Comparison of ENCODE assay signal across 8 cellular contexts in the genomic region with DNA sequence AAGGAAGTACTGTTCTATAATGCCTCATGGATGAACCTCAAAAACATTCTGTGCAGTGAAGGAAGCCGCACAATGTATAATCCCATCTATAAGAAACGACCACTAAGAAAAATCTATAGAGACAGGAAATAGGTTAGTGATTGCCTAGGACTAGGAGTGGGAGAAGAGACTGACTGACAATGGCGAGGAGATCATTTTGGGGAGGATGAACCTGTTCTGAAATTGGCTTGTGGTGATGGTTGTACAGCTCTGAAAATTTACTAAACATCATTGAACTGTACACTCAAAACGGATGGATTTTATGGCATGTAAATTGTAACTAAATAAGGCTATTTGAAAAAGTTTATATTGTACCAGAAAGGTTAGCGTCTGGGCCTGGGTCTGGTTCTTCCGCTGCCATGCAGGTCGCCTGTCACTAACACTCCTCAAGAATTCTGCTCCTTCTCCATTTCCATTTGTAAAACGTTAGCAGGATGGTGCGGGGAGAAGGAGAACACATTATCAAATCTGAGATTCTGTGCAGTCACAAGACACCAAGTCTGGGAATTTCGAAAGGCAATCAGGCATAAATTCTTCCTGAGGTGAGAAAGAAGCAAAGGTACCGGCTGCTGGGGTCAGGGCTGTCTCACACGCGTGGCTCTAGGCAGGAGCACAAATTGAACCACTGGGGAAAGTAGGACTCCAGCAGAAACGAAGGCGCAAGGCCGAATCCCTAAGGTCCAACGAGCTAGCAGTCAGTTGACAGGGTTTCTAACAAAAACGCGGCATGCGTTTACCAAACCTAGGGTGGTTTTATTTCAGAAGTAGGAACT. TPM values are rescaled to one million over a fixed set of nuclear protein-coding genes. Genes with fewer than 3 reads are reported as not detected.
DNase-seq lines count a peak whose midpoint lies in the region; ATAC-seq and TF ChIP-seq lines count a peak whose summit lies in the region.

No MANE protein-coding gene starts in this region.

- no peaks in the 10 kb centered on the region for H3K36me3 ChIP-seq in stomach smooth muscle (ENCODE audit: control insufficient read depth in 2 of 2, insufficient read depth in 2 of 2, low read length in 2 of 2)

- TF ChIP-seq CTCF in WTC11 (IDR thresholded peaks at IDR 0.05) = no peak

- H3K27me3 Mint-ChIP-seq in activated CD8-positive, alpha-beta memory T cell treated with anti-CD3 and anti-CD28 coated beads, Interleukin-2, amount 10 ng/mL, durations not matched to agents 7 days and 5 days = peaks cover 69% of the 10 kb centered on the region
- peaks cover 52% of the 10 kb centered on the region for H3K27me3 Mint-ChIP-seq in WTC11 (ENCODE audit: low read depth)

- peaks cover 18 to 36% of the 10 kb centered on the region in 2 donors for H3K27me3 ChIP-seq in stomach smooth muscle (ENCODE audit: control insufficient read depth in 1 of 2, insufficient read depth in 2 of 2, low read length in 2 of 2)

- no peaks in the 10 kb centered on the region for H3K9me3 ChIP-seq in stomach smooth muscle (ENCODE audit: control insufficient read depth in 2 of 2, low read length in 2 of 2)

- peaks cover 10% of the 10 kb centered on the region for H3K4me1 ChIP-seq in stomach smooth muscle (ENCODE audit: control insufficient read depth, insufficient read depth, low read length)

- DNase-seq in activated CD8-positive, alpha-beta memory T cell treated with anti-CD3 and anti-CD28 coated beads, Interleukin-2, amount 10 ng/mL, durations not matched to agents 7 days and 5 days = no peak
- no peak for DNase-seq in activated CD8-positive, alpha-beta memory T cell treated with anti-CD3 and anti-CD28 coated beads, Interleukin-2, amount 50 U/mL, for 48 hours
- no peak for DNase-seq in WTC11 (ENCODE audit: low spot score)
- DNase-seq in iPS-NIHi7 (ENCODE audit: extremely low spot score) = peak; percentile 13
- no peak for DNase-seq in stimulated activated naive CD4-positive, alpha-beta T cell (lab: John Stamatoyannopoulos, UW)
- no peak for DNase-seq in cerebellum (ENCODE audit: low spot score)
- DNase-seq in NCI-H1417 treated with DMSO at 0.1 percent for 48 hours (lab: John Stamatoyannopoulos, UW) = no peak

- H3K4me3 ChIP-seq in stomach smooth muscle (ENCODE audit: low read length in 2 of 2) = peak overlapping the region; percentile 65 to 76

- H3K9ac ChIP-seq in stomach smooth muscle (ENCODE audit: low read length in 2 of 2) = no peak overlapping the region

- no peak overlapping the region for H3K27ac Mint-ChIP-seq in activated CD8-positive, alpha-beta memory T cell treated with anti-CD3 and anti-CD28 coated beads, Interleukin-2, amount 10 ng/mL, durations not matched to agents 7 days and 5 days
- H3K27ac Mint-ChIP-seq in WTC11 = no peak overlapping the region

- no peak overlapping the region for H3K27ac ChIP-seq in stomach smooth muscle (ENCODE audit: low read length)

- ATAC-seq in activated CD8-positive, alpha-beta memory T cell treated with anti-CD3 and anti-CD28 coated beads, Interleukin-2, amount 10 ng/mL, durations not matched to agents 7 days and 5 days = no peak
- no peak for ATAC-seq in WTC11

- no peaks in the 10 kb centered on the region for H3K9me3 Mint-ChIP-seq in activated CD8-positive, alpha-beta memory T cell treated with anti-CD3 and anti-CD28 coated beads, Interleukin-2, amount 10 ng/mL, durations not matched to agents 7 days and 5 days (ENCODE audit: low read depth)
- H3K9me3 Mint-ChIP-seq in WTC11 = no peaks in the 10 kb centered on the region

- peak overlapping the region; percentile 20 for H3K4me3 Mint-ChIP-seq in activated CD8-positive, alpha-beta memory T cell treated with anti-CD3 and anti-CD28 coated beads, Interleukin-2, amount 10 ng/mL, durations not matched to agents 7 days and 5 days
- H3K4me3 Mint-ChIP-seq in WTC11 = peak overlapping the region; percentile 59

- CTCF ChIA-PET in activated CD8-positive, alpha-beta memory T cell treated with anti-CD3 and anti-CD28 coated beads, Interleukin-2, amount 10 ng/mL, durations not matched to agents 7 days and 5 days (lab: Charles Lee) = interaction anchor here (0.9 to 1.3 kb wide), 4 partner anchors 8 to 335 kb away, joined by 3 to 4 read pairs (median 4); a partner anchor contains a TSS
- CTCF ChIA-PET in WTC11 (lab: Charles Lee) = interaction anchor here (0.6 kb wide), 1 partner anchor 37 kb away, joined by 3 read pairs; no protein-coding TSS in a partner anchor

- POLR2A ChIA-PET in WTC11 (lab: Charles Lee) = interaction anchor here (0.6 kb wide), 1 partner anchor 43 kb away, joined by 3 read pairs; no protein-coding TSS in a partner anchor

- peaks cover 14% of the 10 kb centered on the region for H3K4me1 Mint-ChIP-seq in activated CD8-positive, alpha-beta memory T cell treated with anti-CD3 and anti-CD28 coated beads, Interleukin-2, amount 10 ng/mL, durations not matched to agents 7 days and 5 days
- peaks cover 38% of the 10 kb centered on the region for H3K4me1 Mint-ChIP-seq in WTC11

- peaks cover 1% of the 10 kb centered on the region for H3K36me3 Mint-ChIP-seq in activated CD8-positive, alpha-beta memory T cell treated with anti-CD3 and anti-CD28 coated beads, Interleukin-2, amount 10 ng/mL, durations not matched to agents 7 days and 5 days
- no peaks in the 10 kb centered on the region for H3K36me3 Mint-ChIP-seq in WTC11

TF ChIP-seq in WTC11, 78 proteins besides CTCF, POLR2A, EP300 and RAD21:
- TF ChIP-seq, protein P1, sequence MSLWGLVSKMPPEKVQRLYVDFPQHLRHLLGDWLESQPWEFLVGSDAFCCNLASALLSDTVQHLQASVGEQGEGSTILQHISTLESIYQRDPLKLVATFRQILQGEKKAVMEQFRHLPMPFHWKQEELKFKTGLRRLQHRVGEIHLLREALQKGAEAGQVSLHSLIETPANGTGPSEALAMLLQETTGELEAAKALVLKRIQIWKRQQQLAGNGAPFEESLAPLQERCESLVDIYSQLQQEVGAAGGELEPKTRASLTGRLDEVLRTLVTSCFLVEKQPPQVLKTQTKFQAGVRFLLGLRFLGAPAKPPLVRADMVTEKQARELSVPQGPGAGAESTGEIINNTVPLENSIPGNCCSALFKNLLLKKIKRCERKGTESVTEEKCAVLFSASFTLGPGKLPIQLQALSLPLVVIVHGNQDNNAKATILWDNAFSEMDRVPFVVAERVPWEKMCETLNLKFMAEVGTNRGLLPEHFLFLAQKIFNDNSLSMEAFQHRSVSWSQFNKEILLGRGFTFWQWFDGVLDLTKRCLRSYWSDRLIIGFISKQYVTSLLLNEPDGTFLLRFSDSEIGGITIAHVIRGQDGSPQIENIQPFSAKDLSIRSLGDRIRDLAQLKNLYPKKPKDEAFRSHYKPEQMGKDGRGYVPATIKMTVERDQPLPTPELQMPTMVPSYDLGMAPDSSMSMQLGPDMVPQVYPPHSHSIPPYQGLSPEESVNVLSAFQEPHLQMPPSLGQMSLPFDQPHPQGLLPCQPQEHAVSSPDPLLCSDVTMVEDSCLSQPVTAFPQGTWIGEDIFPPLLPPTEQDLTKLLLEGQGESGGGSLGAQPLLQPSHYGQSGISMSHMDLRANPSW (CRISPR knock-in tag; conservative IDR thresholded peaks at IDR 0.05; ENCODE audit: low read depth) = no peak
- TF ChIP-seq, protein P2, sequence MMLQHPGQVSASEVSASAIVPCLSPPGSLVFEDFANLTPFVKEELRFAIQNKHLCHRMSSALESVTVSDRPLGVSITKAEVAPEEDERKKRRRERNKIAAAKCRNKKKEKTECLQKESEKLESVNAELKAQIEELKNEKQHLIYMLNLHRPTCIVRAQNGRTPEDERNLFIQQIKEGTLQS (CRISPR knock-in tag; conservative IDR thresholded peaks at IDR 0.05) = no peak
- no peak for TF ChIP-seq MXD4 (CRISPR knock-in tag; IDR thresholded peaks at IDR 0.05; ENCODE audit: borderline replicate concordance)
- TF ChIP-seq, protein P3, sequence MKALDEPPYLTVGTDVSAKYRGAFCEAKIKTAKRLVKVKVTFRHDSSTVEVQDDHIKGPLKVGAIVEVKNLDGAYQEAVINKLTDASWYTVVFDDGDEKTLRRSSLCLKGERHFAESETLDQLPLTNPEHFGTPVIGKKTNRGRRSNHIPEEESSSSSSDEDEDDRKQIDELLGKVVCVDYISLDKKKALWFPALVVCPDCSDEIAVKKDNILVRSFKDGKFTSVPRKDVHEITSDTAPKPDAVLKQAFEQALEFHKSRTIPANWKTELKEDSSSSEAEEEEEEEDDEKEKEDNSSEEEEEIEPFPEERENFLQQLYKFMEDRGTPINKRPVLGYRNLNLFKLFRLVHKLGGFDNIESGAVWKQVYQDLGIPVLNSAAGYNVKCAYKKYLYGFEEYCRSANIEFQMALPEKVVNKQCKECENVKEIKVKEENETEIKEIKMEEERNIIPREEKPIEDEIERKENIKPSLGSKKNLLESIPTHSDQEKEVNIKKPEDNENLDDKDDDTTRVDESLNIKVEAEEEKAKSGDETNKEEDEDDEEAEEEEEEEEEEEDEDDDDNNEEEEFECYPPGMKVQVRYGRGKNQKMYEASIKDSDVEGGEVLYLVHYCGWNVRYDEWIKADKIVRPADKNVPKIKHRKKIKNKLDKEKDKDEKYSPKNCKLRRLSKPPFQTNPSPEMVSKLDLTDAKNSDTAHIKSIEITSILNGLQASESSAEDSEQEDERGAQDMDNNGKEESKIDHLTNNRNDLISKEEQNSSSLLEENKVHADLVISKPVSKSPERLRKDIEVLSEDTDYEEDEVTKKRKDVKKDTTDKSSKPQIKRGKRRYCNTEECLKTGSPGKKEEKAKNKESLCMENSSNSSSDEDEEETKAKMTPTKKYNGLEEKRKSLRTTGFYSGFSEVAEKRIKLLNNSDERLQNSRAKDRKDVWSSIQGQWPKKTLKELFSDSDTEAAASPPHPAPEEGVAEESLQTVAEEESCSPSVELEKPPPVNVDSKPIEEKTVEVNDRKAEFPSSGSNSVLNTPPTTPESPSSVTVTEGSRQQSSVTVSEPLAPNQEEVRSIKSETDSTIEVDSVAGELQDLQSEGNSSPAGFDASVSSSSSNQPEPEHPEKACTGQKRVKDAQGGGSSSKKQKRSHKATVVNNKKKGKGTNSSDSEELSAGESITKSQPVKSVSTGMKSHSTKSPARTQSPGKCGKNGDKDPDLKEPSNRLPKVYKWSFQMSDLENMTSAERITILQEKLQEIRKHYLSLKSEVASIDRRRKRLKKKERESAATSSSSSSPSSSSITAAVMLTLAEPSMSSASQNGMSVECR (CRISPR knock-in tag; IDR thresholded peaks at IDR 0.05; ENCODE audit: borderline replicate concordance) = no peak; the same call in 1 of the 2 replicates
- no peak for TF ChIP-seq NFATC4 (CRISPR knock-in tag; IDR thresholded peaks at IDR 0.05)
- TF ChIP-seq ZNF671 (CRISPR knock-in tag; IDR thresholded peaks at IDR 0.05) = no peak

RNA-seq across cellular contexts. Expression of a gene that starts 0.8 kb away (rescaled TPM):
- total RNA-seq in activated CD8-positive, alpha-beta memory T cell treated with anti-CD3 and anti-CD28 coated beads, Interleukin-2, amount 10 ng/mL, durations not matched to agents 7 days and 5 days = 1 to 10 TPM; 1.9 to 5.0 TPM
- total RNA-seq in WTC11 (2021) (9.4 to 10.6 TPM (median 10.2 TPM) in 3 replicates), cerebellum (25.3 TPM)
